Comparison of ENCODE assay signal across 25 cellular contexts in genomic region chr2:152434395-152435182, GRCh38.
A peak's percentile ranks its signal among the peaks of the same experiment; 100 is the strongest.
DNase-seq lines count a peak whose midpoint lies in the region; ATAC-seq, FAIRE-seq and TF ChIP-seq lines count a peak whose summit lies in the region.
"Had no signal": no experiment of that assay in that cellular context is flagged by ENCODE, and none has a peak within 500 bp of the region (broad histone marks: within the 10 kb centered on the region; RNA-seq: fewer than 3 reads in every experiment).

No MANE protein-coding gene starts in this region.

- H3K4me1 Mint-ChIP-seq in neural progenitor cell = peaks cover 82% of the 10 kb centered on the region
- H3K4me1 Mint-ChIP-seq: activated naive CD8-positive, alpha-beta T cell treated with anti-CD3 and anti-CD28 coated beads, Interleukin-2, amount 10 ng/mL, durations not matched to agents 7 days and 5 days; naive thymus-derived CD4-positive, alpha-beta T cell had no signal

- H4K5ac ChIP-seq in H1 (ENCODE audit: insufficient read length, low read depth, low read length) = no peak overlapping the region

- no peak for DNase-seq in D721Med (ENCODE audit: insufficient read length, low spot score)
- DNase-seq in NCI-H82 (lab: John Stamatoyannopoulos, UW) = peak; percentile 100
- no peak for DNase-seq in H1 (ENCODE audit: low read depth in 1 of 2, low spot score in 2 of 2)
- DNase-seq in neural progenitor cell (ENCODE audit: low spot score) = peak; percentile 86
- no peak for DNase-seq in activated CD4-positive, alpha-beta T cell treated with anti-CD3 and anti-CD28 coated beads, Interleukin-2, amount 50 U/mL, for 4 hours
- DNase-seq in LoVo (ENCODE audit: low spot score) = no peak
- no peak for DNase-seq in activated CD4-positive, CD25-positive, alpha-beta regulatory T cell treated with anti-CD3 and anti-CD28 coated beads, Interleukin-2, amount 50 U/mL, for 72 hours
- DNase-seq: activated CD4-positive, alpha-beta memory T cell treated with anti-CD3 and anti-CD28 coated beads for 36 hours; activated CD4-positive, CD25-positive, alpha-beta regulatory T cell; activated CD8-positive, alpha-beta memory T cell treated with anti-CD3 and anti-CD28 coated beads, Interleukin-2, amount 50 U/mL, for 48 hours; activated naive CD8-positive, alpha-beta T cell treated with anti-CD3 and anti-CD28 coated beads, Interleukin-2, amount 10 ng/mL, durations not matched to agents 7 days and 5 days; cerebellar nuclear complex; effector CD4-positive, alpha-beta T cell; left ventricle myocardium inferior; naive thymus-derived CD4-positive, alpha-beta T cell; NCI-H1105 treated with DMSO at 0.1 percent for 48 hours; NCI-H2029; NCI-H226; PC-9; Right ventricle myocardium superior had no signal

- WGBS in H1 (ENCODE audit: extremely low coverage in 1 of 2, insufficient coverage in 1 of 2, insufficient read length in 1 of 2, insufficient replicate concordance in 2 of 2, low coverage in 1 of 2, low lambda C conversion rate in 2 of 2, missing lambda C conversion rate in 1 of 2), 2 experiments = 64% methylated on average over 1 of the region's 1 CpG; no CpG with 5 or more reads in 1 of the 2 experiments

- H4K8ac ChIP-seq in H1 (ENCODE audit: extremely low read depth, insufficient read depth, low read length) = no peak overlapping the region

- no peak overlapping the region for H2BK12ac ChIP-seq in H1 (ENCODE audit: low read depth, low read length)

- no peak overlapping the region for H2BK5ac ChIP-seq in H1 (ENCODE audit: low read depth, low read length)

- peaks cover 1% of the 10 kb centered on the region; the same call in 1 of the 2 replicates for H3K23me2 ChIP-seq in H1 (ENCODE audit: low read depth, low read length)

- peak overlapping the region; percentile 28 for H3K4me3 Mint-ChIP-seq in neural progenitor cell
- H3K4me3 Mint-ChIP-seq: activated CD4-positive, alpha-beta memory T cell treated with anti-CD3 and anti-CD28 coated beads for 36 hours; activated naive CD8-positive, alpha-beta T cell treated with anti-CD3 and anti-CD28 coated beads, Interleukin-2, amount 10 ng/mL, durations not matched to agents 7 days and 5 days; CD14-positive monocyte; naive thymus-derived CD4-positive, alpha-beta T cell; stimulated activated naive CD8-positive, alpha-beta T cell treated with anti-CD3 and anti-CD28 coated beads, Interleukin-15, Interleukin-2, amounts not matched to agents 100 ng/mL and 50 ng/mL, for 24 hours had no signal

- H3K27me3 Mint-ChIP-seq in neural progenitor cell (ENCODE audit: insufficient read depth, low read depth) = no peaks in the 10 kb centered on the region

- H3K23ac ChIP-seq in H1 (ENCODE audit: insufficient read length) = no peak overlapping the region

- no peak overlapping the region for H2BK15ac ChIP-seq in H1 (ENCODE audit: low read length)

- H3K56ac ChIP-seq in H1 (replicated peaks; ENCODE audit: insufficient read length, low read depth, low read length) = no peak overlapping the region

- H3K27me3 ChIP-seq in H1 (replicated peaks in 1 of 4; ENCODE audit: control insufficient read depth in 3 of 4, extremely low read depth in 1 of 4, insufficient read depth in 3 of 4, low read length in 3 of 4) (no peaks in the 10 kb centered on the region), neural progenitor cell (no peaks in the 10 kb centered on the region)
- H3K27me3 ChIP-seq: tibial nerve had no signal

- H3K18ac ChIP-seq in H1 (ENCODE audit: extremely low read depth, low read length) = peak overlapping the region; percentile 21; the same call in 1 of the 2 replicates

- H2BK120ac ChIP-seq in H1 (replicated peaks; ENCODE audit: low read depth, low read length) = no peak overlapping the region

- no peak for TF ChIP-seq POLR2A in H1 (IDR thresholded peaks at IDR 0.05; ENCODE audit: control extremely low read depth in 1 of 2, low read depth in 2 of 2, low read length in 2 of 2)

- H3K14ac ChIP-seq in H1 (ENCODE audit: insufficient read length) = no peak overlapping the region

- H3K79me2 ChIP-seq in H1 (ENCODE audit: control insufficient read depth in 1 of 2, insufficient read depth in 2 of 2, low read length in 2 of 2) = peaks cover 0 to 92% of the 10 kb centered on the region in 2 experiments; a peak in 3 of 4 replicates
- peaks cover 99% of the 10 kb centered on the region for H3K79me2 ChIP-seq in neural progenitor cell (ENCODE audit: low read depth)

- TF ChIP-seq EP300 in H1 (IDR thresholded peaks at IDR 0.05; ENCODE audit: borderline replicate concordance in 1 of 2, low read depth in 2 of 2, low read length in 2 of 2) = no peak

- FAIRE-seq in D721Med (lab: Jason Lieb, UNC) (peak; percentile 71), H1 (lab: Jason Lieb, UNC) (no peak)

- H3K36me3 Mint-ChIP-seq in neural progenitor cell = no peaks in the 10 kb centered on the region
- H3K36me3 Mint-ChIP-seq: activated CD4-positive, alpha-beta memory T cell treated with anti-CD3 and anti-CD28 coated beads for 36 hours; activated naive CD8-positive, alpha-beta T cell treated with anti-CD3 and anti-CD28 coated beads, Interleukin-2, amount 10 ng/mL, durations not matched to agents 7 days and 5 days; CD14-positive monocyte; naive thymus-derived CD4-positive, alpha-beta T cell had no signal

- CTCF ChIA-PET in H1 (lab: Charles Lee; ENCODE audit: partially characterized antibody) = interaction anchor here (1.1 to 1.4 kb wide), 6 partner anchors 10 to 382 kb away, joined by 3 to 5 read pairs (median 4); no protein-coding TSS in a partner anchor

- no peak overlapping the region for H2BK20ac ChIP-seq in H1 (ENCODE audit: low read length)

- H3K27ac ChIP-seq in H1 (ENCODE audit: low read depth, low read length) (no peak overlapping the region), neural progenitor cell (peak overlapping the region; percentile 87)
- H3K27ac ChIP-seq: PC-9 had no signal

- peak overlapping the region; percentile 38 for H3K27ac Mint-ChIP-seq in neural progenitor cell
- H3K27ac Mint-ChIP-seq: activated CD4-positive, alpha-beta memory T cell treated with anti-CD3 and anti-CD28 coated beads for 36 hours; activated naive CD8-positive, alpha-beta T cell treated with anti-CD3 and anti-CD28 coated beads, Interleukin-2, amount 10 ng/mL, durations not matched to agents 7 days and 5 days; naive thymus-derived CD4-positive, alpha-beta T cell; stimulated activated naive CD8-positive, alpha-beta T cell treated with anti-CD3 and anti-CD28 coated beads, Interleukin-15, Interleukin-2, amounts not matched to agents 100 ng/mL and 50 ng/mL, for 24 hours had no signal

- ATAC-seq in GM21529 (IDR thresholded peaks at IDR 0.05; ENCODE audit: unreplicated experiment) = no peak
- ATAC-seq: naive thymus-derived CD4-positive, alpha-beta T cell; sciatic nerve had no signal

- TF ChIP-seq RAD21 in H1 (IDR thresholded peaks at IDR 0.05 in 1 of 2, conservative IDR thresholded peaks at IDR 0.05 in 1 of 2; ENCODE audit: low read depth in 2 of 2, low read length in 2 of 2) = no peak

- TF ChIP-seq CTCF in D721Med (IDR thresholded peaks at IDR 0.05; ENCODE audit: insufficient read depth, missing control alignments) (no peak), H1 (IDR thresholded peaks at IDR 0.05; ENCODE audit: control extremely low read depth in 1 of 3, insufficient read depth in 1 of 3, low read depth in 1 of 3, low read length in 3 of 3) (no peak), neural progenitor cell (IDR thresholded peaks at IDR 0.05) (no peak)

- H3K4me1 ChIP-seq in H1 (replicated peaks in 1 of 4; ENCODE audit: control insufficient read depth in 3 of 4, insufficient read depth in 4 of 4, low read length in 3 of 4) (peaks cover 2 to 37% (median 19%) of the 10 kb centered on the region in 4 experiments), neural progenitor cell (peaks cover 92% of the 10 kb centered on the region)

- H3K9me3 ChIP-seq in H1 (ENCODE audit: insufficient read depth in 2 of 2, low read depth in 1 of 2, low read length in 1 of 2) (no peaks in the 10 kb centered on the region), neural progenitor cell (ENCODE audit: low read depth) (no peaks in the 10 kb centered on the region)
- H3K9me3 ChIP-seq: left ventricle myocardium inferior, tibial nerve had no signal

- H3K79me1 ChIP-seq in H1 (ENCODE audit: low read depth, low read length) = peaks cover 7% of the 10 kb centered on the region; the same call in 1 of the 2 replicates

- H3K4me2 ChIP-seq in H1 (ENCODE audit: insufficient read depth in 1 of 2, low read depth in 2 of 2, low read length in 2 of 2) = peak overlapping the region; percentile 32 to 57; a peak in 3 of 4 replicates
- peak overlapping the region; percentile 65 for H3K4me2 ChIP-seq in neural progenitor cell
- H3K4me2 ChIP-seq: PC-9 had no signal

- H3F3A ChIP-seq in neural progenitor cell (ENCODE audit: low read depth) = peaks cover 29% of the 10 kb centered on the region

- H3K9me3 Mint-ChIP-seq in neural progenitor cell = no peaks in the 10 kb centered on the region
- H3K9me3 Mint-ChIP-seq: activated CD4-positive, alpha-beta memory T cell treated with anti-CD3 and anti-CD28 coated beads for 36 hours; activated naive CD8-positive, alpha-beta T cell treated with anti-CD3 and anti-CD28 coated beads, Interleukin-2, amount 10 ng/mL, durations not matched to agents 7 days and 5 days; CD14-positive monocyte; stimulated activated naive CD8-positive, alpha-beta T cell treated with anti-CD3 and anti-CD28 coated beads, Interleukin-15, Interleukin-2, amounts not matched to agents 100 ng/mL and 50 ng/mL, for 24 hours had no signal

- POLR2A ChIA-PET in H1 (lab: Charles Lee; ENCODE audit: partially characterized antibody) = interaction anchor here (0.9 to 2.1 kb wide), 4 partner anchors 9 to 98 kb away, joined by 3 to 6 read pairs (median 3); no protein-coding TSS in a partner anchor

- H3K36me3 ChIP-seq in H1 (ENCODE audit: control insufficient read depth in 2 of 4, insufficient read depth in 4 of 4, low read length in 3 of 4) (no peaks in the 10 kb centered on the region), neural progenitor cell (no peaks in the 10 kb centered on the region)
- H3K36me3 ChIP-seq: left ventricle myocardium inferior, tibial nerve had no signal

- H3K4me3 ChIP-seq in H1 (ENCODE audit: extremely low read depth in 1 of 4, insufficient read depth in 2 of 4, low read depth in 3 of 4, low read length in 4 of 4) = peak overlapping the region in 1 of 4 experiments; percentile 31; a peak in 2 of 8 replicates
- H3K4me3 ChIP-seq in neural progenitor cell = peak overlapping the region; percentile 21
- H3K4me3 ChIP-seq: left ventricle myocardium inferior, PC-9, tibial nerve had no signal

- H4K20me1 ChIP-seq in H1 (replicated peaks in 1 of 2; ENCODE audit: control insufficient read depth in 1 of 2, insufficient read depth in 2 of 2, low read length in 2 of 2) (peaks cover 2% of the 10 kb centered on the region in 2 experiments), neural progenitor cell (ENCODE audit: low read depth) (peaks cover 21% of the 10 kb centered on the region)

- H2AK5ac ChIP-seq in H1 (ENCODE audit: low read depth, low read length) = no peak overlapping the region

- H3K4ac ChIP-seq in H1 (replicated peaks; ENCODE audit: insufficient read length, low read depth, low read length) = no peak overlapping the region

- H4K91ac ChIP-seq in H1 (replicated peaks; ENCODE audit: insufficient read length, low read length) = no peak overlapping the region

- no peak overlapping the region for H3K9ac ChIP-seq in H1 (replicated peaks in 1 of 4; ENCODE audit: extremely low read depth in 1 of 4, low read depth in 3 of 4, low read length in 3 of 4)
- no peak overlapping the region for H3K9ac ChIP-seq in neural progenitor cell

- H2AFZ ChIP-seq in H1 (ENCODE audit: low read length) = no peak overlapping the region
- no peak overlapping the region for H2AFZ ChIP-seq in neural progenitor cell (replicated peaks)
- H2AFZ ChIP-seq: PC-9 had no signal

Comparison
In these comparisons a context has a peak if more than half of its experiments do, and no peak if none do; other contexts are left out.
1. DNase-seq: peak in NCI-H82 (single experiment) and neural progenitor cell (single experiment); none in D721Med (single experiment), H1 (0 of 2), activated CD4-positive, alpha-beta T cell treated with anti-CD3 and anti-CD28 coated beads, Interleukin-2, amount 50 U/mL, for 4 hours (0 of 2), LoVo (single experiment) and activated CD4-positive, CD25-positive, alpha-beta regulatory T cell treated with anti-CD3 and anti-CD28 coated beads, Interleukin-2, amount 50 U/mL, for 72 hours (single experiment).